In genomic region chr14:64549805-64550538, GRCh38 we compare ENCODE assay signal across 8 cellular contexts. TPM values are rescaled to one million over a fixed set of nuclear protein-coding genes. Genes with fewer than 3 reads are reported as not detected.
DNase-seq lines count a peak whose midpoint lies in the region; ATAC-seq and TF ChIP-seq lines count a peak whose summit lies in the region.

A gene with protein sequence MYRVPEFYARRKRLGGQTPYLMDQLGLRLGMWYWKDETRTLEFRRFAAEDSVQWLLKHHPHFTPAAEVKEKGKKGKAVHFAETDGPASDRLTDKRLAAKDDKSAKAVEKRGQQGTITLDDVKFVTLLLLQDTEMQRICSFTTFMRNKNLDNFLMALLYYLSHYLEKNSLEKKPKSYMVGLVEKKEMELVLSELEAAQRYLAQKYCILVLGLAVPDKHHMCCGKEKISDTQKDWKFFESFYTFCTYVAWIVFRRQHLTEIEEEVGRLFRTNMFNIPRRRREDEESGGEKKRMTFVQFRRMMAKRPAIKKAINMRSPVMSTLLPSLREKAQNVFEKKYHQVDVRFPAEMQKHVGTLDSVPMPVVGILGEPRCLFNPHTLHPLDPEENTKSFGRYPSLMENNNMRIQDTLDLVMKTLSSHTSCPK (plus strand): TSS chr14:64549961. CDS start chr14:64549998, 37 bp downstream.

- peaks cover 48% of the 10 kb centered on the region for H3K27me3 Mint-ChIP-seq in activated T-helper 2 cell treated with anti-CD3 and anti-CD28 coated beads, Interferon-gamma antibody, Interleukin-2, Interleukin-4, amounts not matched to agents 10 μg/mL and 5 μg/mL and 100 μg/mL, durations not matched to agents 14 hours and 24 hours and 36 hours (ENCODE audit: low read depth)

- H3K4me3 ChIP-seq in psoas muscle, result peak within 1 kb of the TSS; percentile 63

- peak within 1 kb of the TSS; percentile 58 for H3K4me3 Mint-ChIP-seq in activated T-helper 2 cell treated with anti-CD3 and anti-CD28 coated beads, Interferon-gamma antibody, Interleukin-2, Interleukin-4, amounts not matched to agents 10 μg/mL and 5 μg/mL and 100 μg/mL, durations not matched to agents 14 hours and 24 hours and 36 hours (ENCODE audit: low read depth)

- peak within 1 kb of the TSS; percentile 51 for H3K27ac ChIP-seq in psoas muscle

- no peak within 1 kb of the TSS for H3K27ac Mint-ChIP-seq in activated T-helper 2 cell treated with anti-CD3 and anti-CD28 coated beads, Interferon-gamma antibody, Interleukin-2, Interleukin-4, amounts not matched to agents 10 μg/mL and 5 μg/mL and 100 μg/mL, durations not matched to agents 14 hours and 24 hours and 36 hours

- DNase-seq in NCI-H2029 (lab: John Stamatoyannopoulos, UW), result peak; percentile 3
- DNase-seq in NCI-H2029 treated with DMSO at 0.1 percent for 48 hours (lab: John Stamatoyannopoulos, UW), result no peak
- peak; percentile 97 for DNase-seq in NCI-H2171 (lab: John Stamatoyannopoulos, UW)
- peak; percentile 32 for DNase-seq in activated T-helper 2 cell treated with anti-CD3 and anti-CD28 coated beads, Interferon-gamma antibody, Interleukin-2, Interleukin-4, amounts not matched to agents 10 μg/mL and 5 μg/mL and 100 μg/mL, durations not matched to agents 14 hours and 24 hours and 36 hours (ENCODE audit: low spot score)
- DNase-seq in left cardiac atrium, result peak; percentile 70
- peak; percentile 41 to 64 for DNase-seq in psoas muscle
- no peak for DNase-seq in effector CD4-positive, alpha-beta T cell

- H3K36me3 ChIP-seq in psoas muscle (ENCODE audit: insufficient read depth in 1 of 2, low read depth in 1 of 2), result no peaks in the 10 kb centered on the region

- no peak for TF ChIP-seq CTCF in psoas muscle (IDR thresholded peaks at IDR 0.05)

- WGBS in psoas muscle, 3 donors, result 15 to 24% (median 16%) methylated on average over 50 of the region's 50 CpGs

- H3K4me1 Mint-ChIP-seq in activated T-helper 2 cell treated with anti-CD3 and anti-CD28 coated beads, Interferon-gamma antibody, Interleukin-2, Interleukin-4, amounts not matched to agents 10 μg/mL and 5 μg/mL and 100 μg/mL, durations not matched to agents 14 hours and 24 hours and 36 hours (ENCODE audit: low read depth), result peaks cover 10% of the 10 kb centered on the region

- no peaks in the 10 kb centered on the region for H3K9me3 ChIP-seq in psoas muscle

- H3K36me3 Mint-ChIP-seq in activated T-helper 2 cell treated with anti-CD3 and anti-CD28 coated beads, Interferon-gamma antibody, Interleukin-2, Interleukin-4, amounts not matched to agents 10 μg/mL and 5 μg/mL and 100 μg/mL, durations not matched to agents 14 hours and 24 hours and 36 hours (ENCODE audit: low read depth), result no peaks in the 10 kb centered on the region

- intact Hi-C loops in activated T-helper 2 cell treated with anti-CD3 and anti-CD28 coated beads, Interferon-gamma antibody, Interleukin-2, Interleukin-4, amounts not matched to agents 10 μg/mL and 5 μg/mL and 100 μg/mL, durations not matched to agents 14 hours and 24 hours and 36 hours (cut with micrococcal nuclease), result loop anchor here (1.0 kb wide), 1 partner anchor 10 kb away; the partner anchor contains the start of gene HSPA2
- intact Hi-C loops in left cardiac atrium (cut with DNase I) (no loop called here), psoas muscle (cut with DNase I) (no loop called here)

- H3K9me3 Mint-ChIP-seq in activated T-helper 2 cell treated with anti-CD3 and anti-CD28 coated beads, Interferon-gamma antibody, Interleukin-2, Interleukin-4, amounts not matched to agents 10 μg/mL and 5 μg/mL and 100 μg/mL, durations not matched to agents 14 hours and 24 hours and 36 hours, result no peaks in the 10 kb centered on the region

- ATAC-seq in left cardiac atrium (peak; percentile 93 to 97), psoas muscle (peak; percentile 87 to 93 (median 90)), HG03521 (IDR thresholded peaks at IDR 0.05; ENCODE audit: unreplicated experiment) (no peak)

- H3K27me3 ChIP-seq in psoas muscle (ENCODE audit: insufficient read depth in 3 of 3, low read length in 2 of 3), result no peaks in the 10 kb centered on the region

- peaks cover 14% of the 10 kb centered on the region for H3K4me1 ChIP-seq in psoas muscle

RNA-seq across cellular contexts. Expression of the gene that starts here (rescaled TPM):
- not detected in 2 replicates for total RNA-seq in activated T-helper 2 cell treated with anti-CD3 and anti-CD28 coated beads, Interferon-gamma antibody, Interleukin-2, Interleukin-4, amounts not matched to agents 10 μg/mL and 5 μg/mL and 100 μg/mL, durations not matched to agents 14 hours and 24 hours and 36 hours
- under 1 TPM; 0.38 to 0.47 TPM for total RNA-seq in left cardiac atrium
- total RNA-seq in psoas muscle, result under 1 TPM in 3 of 4 donors, not detected in 1; 0.30 to 0.71 (median 0.46) TPM
- under 1 TPM in 2 of 3 donors, not detected in 1; 0.16 to 0.86 TPM for polyA plus RNA-seq in psoas muscle

Comparison
In these comparisons a context has a peak if more than half of its experiments do, and no peak if none do; other contexts are left out.
1. DNase-seq: peak in NCI-H2029 (single experiment) and NCI-H2171 (single experiment); none in NCI-H2029 treated with DMSO at 0.1 percent for 48 hours (single experiment) and effector CD4-positive, alpha-beta T cell (single experiment).
2. Peak in DNase-seq in activated T-helper 2 cell treated with anti-CD3 and anti-CD28 coated beads, Interferon-gamma antibody, Interleukin-2, Interleukin-4, amounts not matched to agents 10 μg/mL and 5 μg/mL and 100 μg/mL, durations not matched to agents 14 hours and 24 hours and 36 hours; RNA of the gene not detected or under 1 TPM.
3. Peak in DNase-seq and ATAC-seq in left cardiac atrium; RNA of the gene not detected or under 1 TPM.
4. Peak in DNase-seq, ATAC-seq, H3K4me3 ChIP-seq and H3K27ac ChIP-seq in psoas muscle; RNA of the gene not detected or under 1 TPM.